Comparison of ENCODE assay signal across 29 cellular contexts in genomic region chr14:85596562-85596961, GRCh38.
A peak's percentile ranks its signal among the peaks of the same experiment; 100 is the strongest.
DNase-seq lines count a peak whose midpoint lies in the region; ATAC-seq and TF ChIP-seq lines count a peak whose summit lies in the region.
"Had no signal": no experiment of that assay in that cellular context is flagged by ENCODE, and none has a peak within 500 bp of the region (broad histone marks: within the 10 kb centered on the region; RNA-seq: fewer than 3 reads in every experiment).

No MANE protein-coding gene starts in this region.

- H3K27ac ChIP-seq in SJCRH30 (peak overlapping the region; percentile 55), vagina (no peak overlapping the region)
- H3K27ac ChIP-seq: BLaER1, cardiac muscle cell, colonic mucosa, heart left ventricle, pancreas, tibial nerve had no signal

- H3K36me3 ChIP-seq in SJCRH30 = no peaks in the 10 kb centered on the region
- no peaks in the 10 kb centered on the region for H3K36me3 ChIP-seq in vagina
- H3K36me3 ChIP-seq: BLaER1, cardiac muscle cell, colonic mucosa, heart left ventricle, pancreas, tibial nerve had no signal

- no peak for TF ChIP-seq CTCF in vagina (IDR thresholded peaks at IDR 0.05)

- no peak for TF ChIP-seq POLR2A in vagina (IDR thresholded peaks at IDR 0.05)

- ATAC-seq in HG03565 (IDR thresholded peaks at IDR 0.05; ENCODE audit: unreplicated experiment) = no peak
- ATAC-seq: GM12878, heart left ventricle had no signal

- intact Hi-C loops in vagina (cut with DNase I) = no loop called here

- peak; percentile 67 for DNase-seq in DMS53 (lab: John Stamatoyannopoulos, UW)
- DNase-seq in NCI-H1417 treated with DMSO at 0.1 percent for 48 hours (lab: John Stamatoyannopoulos, UW) = peak; percentile 27
- peak; percentile 87 for DNase-seq in NCI-H345 (lab: John Stamatoyannopoulos, UW)
- DNase-seq in SJCRH30 = no peak
- no peak for DNase-seq in stimulated activated CD4-positive, alpha-beta T cell treated with anti-CD3 and anti-CD28 coated beads, Interleukin-1b, Interleukin-23, amount 100 ng/mL, for 48 hours
- no peak for DNase-seq in 8988T
- DNase-seq in vagina (ENCODE audit: extremely low spot score in 2 of 2) = no peak
- DNase-seq: activated CD4-positive, alpha-beta memory T cell treated with anti-CD3 and anti-CD28 coated beads, Interleukin-2, amount 10 ng/mL, durations not matched to agents 7 days and 5 days; activated CD4-positive, alpha-beta T cell treated with anti-CD3 and anti-CD28 coated beads for 1 hour; activated effector memory CD4-positive, alpha-beta T cell treated with Interleukin-2 at 50 U/mL for 16 hours; activated naive CD8-positive, alpha-beta T cell treated with anti-CD3 and anti-CD28 coated beads for 36 hours; aorta; Caco-2; colonic mucosa; effector memory CD4-positive, alpha-beta T cell; EL; erythroblast; heart left ventricle; kidney glomerular epithelial cell; NCI-H1694; NCI-H526; RPMI8226; SK-N-SH had no signal

- peak overlapping the region; percentile 18 for H3K4me3 ChIP-seq in SJCRH30
- H3K4me3 ChIP-seq in vagina = no peak overlapping the region
- H3K4me3 ChIP-seq: BLaER1, cardiac muscle cell, colonic mucosa, GM12878, heart left ventricle, pancreas, tibial nerve had no signal

- H3K9me3 ChIP-seq in SJCRH30 (replicated peaks) = no peaks in the 10 kb centered on the region
- H3K9me3 ChIP-seq in vagina = no peaks in the 10 kb centered on the region
- H3K9me3 ChIP-seq: Caco-2, colonic mucosa, heart left ventricle, pancreas, SK-N-SH, tibial nerve had no signal

- H3K4me1 ChIP-seq in SJCRH30 (peaks cover 20% of the 10 kb centered on the region), vagina (no peaks in the 10 kb centered on the region)
- H3K4me1 ChIP-seq: BLaER1, Caco-2, colonic mucosa had no signal

- H3K27me3 ChIP-seq in SJCRH30 (no peaks in the 10 kb centered on the region), vagina (no peaks in the 10 kb centered on the region)
- H3K27me3 ChIP-seq: BLaER1, cardiac muscle cell, colonic mucosa, heart left ventricle, pancreas, tibial nerve had no signal

Comparison
In these comparisons a context has a peak if more than half of its experiments do, and no peak if none do; other contexts are left out.
1. DNase-seq: peak in DMS53 (single experiment), NCI-H1417 treated with DMSO at 0.1 percent for 48 hours (single experiment) and NCI-H345 (single experiment); none in SJCRH30 (0 of 2), stimulated activated CD4-positive, alpha-beta T cell treated with anti-CD3 and anti-CD28 coated beads, Interleukin-1b, Interleukin-23, amount 100 ng/mL, for 48 hours (single experiment), 8988T (single experiment) and vagina (0 of 2).